Comparison of ENCODE assay signal across 13 cellular contexts in genomic region chr11:68041617-68042218, GRCh38. TPM values are rescaled to one million over a fixed set of nuclear protein-coding genes. Genes with fewer than 3 reads are reported as not detected.
DNase-seq lines count a peak whose midpoint lies in the region; ATAC-seq, FAIRE-seq and TF ChIP-seq lines count a peak whose summit lies in the region.
"Had no signal": no experiment of that assay in that cellular context is flagged by ENCODE, and none has a peak within 500 bp of the region (broad histone marks: within the 10 kb centered on the region; RNA-seq: fewer than 3 reads in every experiment).

No MANE protein-coding gene starts in this region.

- H3K27me3 ChIP-seq in HepG2 (ENCODE audit: control insufficient read depth in 1 of 2, insufficient read depth in 2 of 2, low read length in 2 of 2) (no peaks in the 10 kb centered on the region), tibial nerve (no peaks in the 10 kb centered on the region)
- H3K27me3 ChIP-seq: hepatocyte had no signal

- TF ChIP-seq CTCF in WTC11 (IDR thresholded peaks at IDR 0.05): no peak
- no peak for TF ChIP-seq CTCF in HepG2 (CRISPR knock-in tag; IDR thresholded peaks at IDR 0.05)
- TF ChIP-seq CTCF in tibial nerve (IDR thresholded peaks at IDR 0.05): no peak

- 98% methylated on average over 12 of the region's 12 CpGs for WGBS in HepG2 (ENCODE audit: low lambda C conversion rate)
- 78 to 81% methylated on average over 12 of the region's 12 CpGs for WGBS in tibial nerve, 2 donors

- H3K4me3 ChIP-seq in HepG2 (replicated peaks in 1 of 3; ENCODE audit: insufficient read depth in 1 of 3, low read depth in 2 of 3, low read length in 3 of 3) (no peak overlapping the region), tibial nerve (no peak overlapping the region)
- H3K4me3 ChIP-seq: hepatocyte had no signal

- intact Hi-C loops in HepG2 (cut with micrococcal nuclease; ENCODE audit: unreplicated experiment): no loop called here

- no peak for FAIRE-seq in HepG2 (lab: Jason Lieb, UNC)
- FAIRE-seq: G401.6 had no signal

- H3K27ac Mint-ChIP-seq in activated T-cell treated with anti-CD3 and anti-CD28 coated beads, Interleukin-2, amount 50 U/mL, for 24 hours: peak overlapping the region; percentile 79
- H3K27ac Mint-ChIP-seq in WTC11: peak overlapping the region; percentile 96

- in situ Hi-C loops in HepG2 (cut with HindIII; ENCODE audit: extremely low pct_ligation_motif_present, low pct_unique_long_range_greater_than_20kb): no loop called here

- no peaks in the 10 kb centered on the region for H4K20me1 ChIP-seq in HepG2 (ENCODE audit: insufficient read depth, low read length)

- peak overlapping the region; percentile 88 for H3K4me3 Mint-ChIP-seq in activated T-cell treated with anti-CD3 and anti-CD28 coated beads, Interleukin-2, amount 50 U/mL, for 24 hours
- no peak overlapping the region for H3K4me3 Mint-ChIP-seq in WTC11

- POLR2A ChIA-PET in WTC11 (lab: Charles Lee): interaction anchor here (0.6 kb wide), 1 partner anchor 55 kb away, joined by 3 read pairs; no protein-coding TSS in a partner anchor
- POLR2A ChIA-PET in HepG2 (lab: Yijun Ruan, JAX): interaction anchor here (0.9 to 2.3 kb wide), 2 partner anchors 10 to 18 kb away, joined by 3 to 6 read pairs; no protein-coding TSS in a partner anchor

- no peak for DNase-seq in activated T-cell treated with anti-CD3 and anti-CD28 coated beads, Interleukin-2, amount 50 U/mL, for 24 hours
- DNase-seq in activated T-cell treated with anti-CD3 and anti-CD28 coated beads, Interleukin-2, amount 50 U/mL, for 1 hour: no peak
- DNase-seq in WTC11 (ENCODE audit: low spot score): no peak
- DNase-seq in HepG2 (ENCODE audit: low spot score): no peak
- no peak for DNase-seq in tibial nerve (ENCODE audit: low spot score in 2 of 2)
- DNase-seq in NCI-H146 treated with DMSO at 0.1 percent for 48 hours (lab: John Stamatoyannopoulos, UW; ENCODE audit: unreplicated experiment): no peak
- no peak for DNase-seq in NCI-H2227 treated with DMSO at 0.1 percent for 48 hours (lab: John Stamatoyannopoulos, UW)
- DNase-seq: effector memory CD8-positive, alpha-beta T cell had no signal

- H3K27me3 Mint-ChIP-seq in activated T-cell treated with anti-CD3 and anti-CD28 coated beads, Interleukin-2, amount 50 U/mL, for 24 hours: no peaks in the 10 kb centered on the region
- H3K27me3 Mint-ChIP-seq in WTC11 (ENCODE audit: low read depth): no peaks in the 10 kb centered on the region
- H3K27me3 Mint-ChIP-seq: effector memory CD8-positive, alpha-beta T cell had no signal

- no TSS peak for BruUV-seq in HepG2 (replicated peaks; lab: Mats Ljungman, UMichigan)

- H2AFZ ChIP-seq in HepG2 (ENCODE audit: low read length): no peak overlapping the region
- H2AFZ ChIP-seq: hepatocyte had no signal

- H3K4me1 Mint-ChIP-seq in activated T-cell treated with anti-CD3 and anti-CD28 coated beads, Interleukin-2, amount 50 U/mL, for 24 hours (ENCODE audit: low read depth): peaks cover 29% of the 10 kb centered on the region
- peaks cover 15% of the 10 kb centered on the region for H3K4me1 Mint-ChIP-seq in WTC11

- peak overlapping the region; percentile 99; the same call in 1 of the 2 replicates for H3K4me2 ChIP-seq in HepG2 (ENCODE audit: low read depth, low read length)

- ATAC-seq in WTC11 (no peak), HepG2 (no peak), HG03571 (IDR thresholded peaks at IDR 0.05; ENCODE audit: unreplicated experiment) (no peak)
- ATAC-seq: effector memory CD8-positive, alpha-beta T cell; Panc1; right cardiac atrium had no signal

- CTCF ChIA-PET in WTC11 (lab: Charles Lee) (interaction anchor here (0.9 to 2.0 kb wide), 8 partner anchors 9 to 216 kb away, joined by 3 to 8 read pairs (median 4); no protein-coding TSS in a partner anchor), HepG2 (lab: Yijun Ruan, JAX; ENCODE audit: low intra/inter-chr PET ratio, low total read pairs) (no interaction called here)

- TF ChIP-seq RAD21 in HepG2 (CRISPR knock-in tag; IDR thresholded peaks at IDR 0.05): no peak

- H3K9me3 Mint-ChIP-seq in activated T-cell treated with anti-CD3 and anti-CD28 coated beads, Interleukin-2, amount 50 U/mL, for 24 hours: no peaks in the 10 kb centered on the region
- no peaks in the 10 kb centered on the region for H3K9me3 Mint-ChIP-seq in WTC11
- H3K9me3 Mint-ChIP-seq: effector memory CD8-positive, alpha-beta T cell had no signal

- H3K9me3 ChIP-seq in HepG2 (ENCODE audit: low read length) (no peaks in the 10 kb centered on the region), tibial nerve (no peaks in the 10 kb centered on the region)

- TF ChIP-seq EP300 in HepG2 (IDR thresholded peaks at IDR 0.05; ENCODE audit: low read depth in 2 of 2, low read length in 2 of 2): no peak
- TF ChIP-seq EP300 in HepG2 (CRISPR knock-in tag; IDR thresholded peaks at IDR 0.05; ENCODE audit: borderline replicate concordance): no peak
- TF ChIP-seq EP300 in tibial nerve (IDR thresholded peaks at IDR 0.05): no peak

- H3K27ac ChIP-seq in HepG2 (ENCODE audit: extremely low read length, insufficient read depth, low read length): no peak overlapping the region
- peak overlapping the region in 3 of 4 donors; percentile 94 for H3K27ac ChIP-seq in tibial nerve
- H3K27ac ChIP-seq: hepatocyte had no signal

- TF ChIP-seq POLR2A in HepG2 (IDR thresholded peaks at IDR 0.05; ENCODE audit: insufficient read depth in 1 of 2, low read depth in 2 of 2, low read length in 2 of 2): no peak
- no peak for TF ChIP-seq POLR2A in tibial nerve (IDR thresholded peaks at IDR 0.05)

- peaks cover 27% of the 10 kb centered on the region for H3K4me1 ChIP-seq in HepG2 (ENCODE audit: insufficient read depth, low read length)
- peaks cover 0 to 68% (median 39%) of the 10 kb centered on the region in 4 donors for H3K4me1 ChIP-seq in tibial nerve

- H3K79me2 ChIP-seq in HepG2 (ENCODE audit: insufficient read depth, low read length): peaks cover 17% of the 10 kb centered on the region

- H3K9ac ChIP-seq in HepG2 (ENCODE audit: insufficient read depth, low read depth, low read length): peak overlapping the region; percentile 92; the same call in 1 of the 2 replicates

- H3K36me3 Mint-ChIP-seq in activated T-cell treated with anti-CD3 and anti-CD28 coated beads, Interleukin-2, amount 50 U/mL, for 24 hours (ENCODE audit: low read depth): peaks cover 48% of the 10 kb centered on the region
- no peaks in the 10 kb centered on the region for H3K36me3 Mint-ChIP-seq in WTC11

- H3K36me3 ChIP-seq in HepG2 (replicated peaks in 1 of 2; ENCODE audit: control insufficient read depth in 1 of 2, insufficient read depth in 2 of 2, low read length in 2 of 2) (peaks cover 2 to 16% of the 10 kb centered on the region in 2 experiments; a peak in 4 of 5 replicates), tibial nerve (peaks cover 0 to 50% (median 2%) of the 10 kb centered on the region in 3 donors)

RNA-seq across cellular contexts. Expression of gene TCIRG1, which starts 2.9 kb away (rescaled TPM):
- total RNA-seq in WTC11 (2021) (50.7 to 51.7 TPM (median 51.1 TPM) in 3 replicates), HepG2 (2016; rRNA removed; fragmentation: Illumina TruSeq; extraction: Trizol) (9.9 and 48.0 TPM in 2 replicates), tibial nerve (100 to 1,000 TPM; 142 to 439 (median 183) TPM)
- total RNA-seq in HepG2 (2016; cell fraction: cytosol; rRNA removed; fragmentation: Illumina TruSeq; extraction: Trizol; ENCODE audit: low read depth): 10.6 and 10.9 TPM in 2 replicates
- total RNA-seq in HepG2 (2016; cell fraction: insoluble cytoplasmic fraction; rRNA removed; fragmentation: Illumina TruSeq; extraction: Trizol): 7.6 and 52.5 TPM in 2 replicates
- 8.3 and 8.4 TPM in 2 replicates for total RNA-seq in HepG2 (2016; cell fraction: membrane; rRNA removed; fragmentation: Illumina TruSeq; extraction: Trizol)
- 57.2 and 73.6 TPM in 2 replicates for total RNA-seq in HepG2 (2016; cell fraction: nucleus; rRNA removed; fragmentation: Illumina TruSeq; extraction: Trizol)
- 69.6 and 97.2 TPM in 2 replicates for polyA plus RNA-seq in HepG2 (2011; rRNA removed)
- polyA plus RNA-seq in HepG2 (2011; cell fraction: cytosol; rRNA removed): 25.1 and 41.9 TPM in 2 replicates
- 1,399 and 1,906 TPM in 2 replicates for polyA plus RNA-seq in HepG2 (2011; cell fraction: nucleus; rRNA removed)
- polyA plus RNA-seq in HepG2 (2012): 23.6 and 37.0 TPM in 2 replicates
- polyA plus RNA-seq in HepG2 (2016; cell fraction: cytosol; fragmentation: Illumina TruSeq; extraction: Trizol; ENCODE audit: low read depth): 3.6 and 4.6 TPM in 2 replicates
- 7.3 and 10.3 TPM in 2 replicates for polyA plus RNA-seq in HepG2 (2016; cell fraction: insoluble cytoplasmic fraction; fragmentation: Illumina TruSeq; extraction: Trizol; ENCODE audit: low read depth)
- polyA plus RNA-seq in HepG2 (2016; cell fraction: membrane; fragmentation: Illumina TruSeq; extraction: Trizol; ENCODE audit: low read depth): 5.5 and 6.6 TPM in 2 replicates
- 176 and 189 TPM in 2 replicates for polyA plus RNA-seq in HepG2 (2016; cell fraction: nucleus; fragmentation: Illumina TruSeq; extraction: Trizol; ENCODE audit: insufficient read depth, low read depth)
- 49.2 and 98.2 TPM in 2 replicates for polyA minus RNA-seq in HepG2 (2011; rRNA and poly(A)+ RNA removed; ENCODE audit: low replicate concordance)
- polyA minus RNA-seq in HepG2 (2011; cell fraction: cytosol; rRNA and poly(A)+ RNA removed): 22.7 and 28.6 TPM in 2 replicates
- 100 and 121 TPM in 2 replicates for polyA minus RNA-seq in HepG2 (2011; cell fraction: nucleus; rRNA and poly(A)+ RNA removed)

RNA-seq across cellular contexts. Expression of gene NDUFS8, which starts 11.2 kb away (rescaled TPM):
- total RNA-seq in WTC11 (2021) (221 to 247 TPM (median 240 TPM) in 3 replicates), HepG2 (2016; rRNA removed; fragmentation: Illumina TruSeq; extraction: Trizol) (120 and 158 TPM in 2 replicates), tibial nerve (100 to 1,000 TPM; 143 to 205 (median 180) TPM)
- 120 and 122 TPM in 2 replicates for total RNA-seq in HepG2 (2016; cell fraction: cytosol; rRNA removed; fragmentation: Illumina TruSeq; extraction: Trizol; ENCODE audit: low read depth)
- 111 and 153 TPM in 2 replicates for total RNA-seq in HepG2 (2016; cell fraction: insoluble cytoplasmic fraction; rRNA removed; fragmentation: Illumina TruSeq; extraction: Trizol)
- total RNA-seq in HepG2 (2016; cell fraction: membrane; rRNA removed; fragmentation: Illumina TruSeq; extraction: Trizol): 119 and 125 TPM in 2 replicates
- total RNA-seq in HepG2 (2016; cell fraction: nucleus; rRNA removed; fragmentation: Illumina TruSeq; extraction: Trizol): 68.1 and 87.4 TPM in 2 replicates
- 96.7 and 101 TPM in 2 replicates for polyA plus RNA-seq in HepG2 (2011; rRNA removed)
- polyA plus RNA-seq in HepG2 (2011; cell fraction: cytosol; rRNA removed): 77.4 and 163 TPM in 2 replicates
- 142 and 151 TPM in 2 replicates for polyA plus RNA-seq in HepG2 (2011; cell fraction: nucleus; rRNA removed)
- 65.2 and 96.9 TPM in 2 replicates for polyA plus RNA-seq in HepG2 (2012)
- polyA plus RNA-seq in HepG2 (2016; cell fraction: cytosol; fragmentation: Illumina TruSeq; extraction: Trizol; ENCODE audit: low read depth): 109 and 135 TPM in 2 replicates
- polyA plus RNA-seq in HepG2 (2016; cell fraction: insoluble cytoplasmic fraction; fragmentation: Illumina TruSeq; extraction: Trizol; ENCODE audit: low read depth): 108 and 124 TPM in 2 replicates
- polyA plus RNA-seq in HepG2 (2016; cell fraction: membrane; fragmentation: Illumina TruSeq; extraction: Trizol; ENCODE audit: low read depth): 110 and 125 TPM in 2 replicates
- 158 and 161 TPM in 2 replicates for polyA plus RNA-seq in HepG2 (2016; cell fraction: nucleus; fragmentation: Illumina TruSeq; extraction: Trizol; ENCODE audit: insufficient read depth, low read depth)
- polyA minus RNA-seq in HepG2 (2011; rRNA and poly(A)+ RNA removed; ENCODE audit: low replicate concordance): 172 and 212 TPM in 2 replicates
- 66.2 and 72.5 TPM in 2 replicates for polyA minus RNA-seq in HepG2 (2011; cell fraction: cytosol; rRNA and poly(A)+ RNA removed)
- 33.6 and 40.9 TPM in 2 replicates for polyA minus RNA-seq in HepG2 (2011; cell fraction: nucleus; rRNA and poly(A)+ RNA removed)

RNA-seq across cellular contexts. Expression of gene ALDH3B1, which starts 31.6 kb away (rescaled TPM):
- total RNA-seq in WTC11 (2021) (0.30 to 0.53 TPM (median 0.46 TPM) in 3 replicates), HepG2 (2016; rRNA removed; fragmentation: Illumina TruSeq; extraction: Trizol) (4.0 and 4.5 TPM in 2 replicates), tibial nerve (100 to 1,000 TPM in 1 of 4 donors, 10 to 100 TPM in 3; 80.4 to 137 (median 91.8) TPM)
- total RNA-seq in HepG2 (2016; cell fraction: cytosol; rRNA removed; fragmentation: Illumina TruSeq; extraction: Trizol; ENCODE audit: low read depth): 0.62 and 0.91 TPM in 2 replicates
- 4.3 and 4.5 TPM in 2 replicates for total RNA-seq in HepG2 (2016; cell fraction: insoluble cytoplasmic fraction; rRNA removed; fragmentation: Illumina TruSeq; extraction: Trizol)
- 2.2 and 2.4 TPM in 2 replicates for total RNA-seq in HepG2 (2016; cell fraction: membrane; rRNA removed; fragmentation: Illumina TruSeq; extraction: Trizol)
- 1.6 and 2.1 TPM in 2 replicates for total RNA-seq in HepG2 (2016; cell fraction: nucleus; rRNA removed; fragmentation: Illumina TruSeq; extraction: Trizol)
- 5.1 and 6.7 TPM in 2 replicates for polyA plus RNA-seq in HepG2 (2011; rRNA removed)
- polyA plus RNA-seq in HepG2 (2011; cell fraction: cytosol; rRNA removed): 2.8 and 5.9 TPM in 2 replicates
- polyA plus RNA-seq in HepG2 (2011; cell fraction: nucleus; rRNA removed): 5.1 and 6.8 TPM in 2 replicates
- polyA plus RNA-seq in HepG2 (2012): 2.1 and 3.2 TPM in 2 replicates
- polyA plus RNA-seq in HepG2 (2016; cell fraction: cytosol; fragmentation: Illumina TruSeq; extraction: Trizol; ENCODE audit: low read depth): 0.81 and 0.85 TPM in 2 replicates
- 4.5 and 4.7 TPM in 2 replicates for polyA plus RNA-seq in HepG2 (2016; cell fraction: insoluble cytoplasmic fraction; fragmentation: Illumina TruSeq; extraction: Trizol; ENCODE audit: low read depth)
- 1.9 and 2.1 TPM in 2 replicates for polyA plus RNA-seq in HepG2 (2016; cell fraction: membrane; fragmentation: Illumina TruSeq; extraction: Trizol; ENCODE audit: low read depth)
- 4.1 and 4.6 TPM in 2 replicates for polyA plus RNA-seq in HepG2 (2016; cell fraction: nucleus; fragmentation: Illumina TruSeq; extraction: Trizol; ENCODE audit: insufficient read depth, low read depth)
- polyA minus RNA-seq in HepG2 (2011; rRNA and poly(A)+ RNA removed; ENCODE audit: low replicate concordance): 7.3 and 37.4 TPM in 2 replicates
- 2.2 and 3.3 TPM in 2 replicates for polyA minus RNA-seq in HepG2 (2011; cell fraction: cytosol; rRNA and poly(A)+ RNA removed)
- polyA minus RNA-seq in HepG2 (2011; cell fraction: nucleus; rRNA and poly(A)+ RNA removed): 1.6 and 3.1 TPM in 2 replicates

RNA-seq across cellular contexts. Expression of gene UNC93B1, which starts 37.8 kb away (rescaled TPM):
- total RNA-seq in WTC11 (2021) (27.7 to 29.7 TPM (median 27.9 TPM) in 3 replicates), HepG2 (2016; rRNA removed; fragmentation: Illumina TruSeq; extraction: Trizol) (2.3 and 8.8 TPM in 2 replicates), tibial nerve (10 to 100 TPM; 43.5 to 75.9 (median 44.2) TPM)
- total RNA-seq in HepG2 (2016; cell fraction: cytosol; rRNA removed; fragmentation: Illumina TruSeq; extraction: Trizol; ENCODE audit: low read depth): 3.9 and 4.4 TPM in 2 replicates
- 2.9 and 9.2 TPM in 2 replicates for total RNA-seq in HepG2 (2016; cell fraction: insoluble cytoplasmic fraction; rRNA removed; fragmentation: Illumina TruSeq; extraction: Trizol)
- total RNA-seq in HepG2 (2016; cell fraction: membrane; rRNA removed; fragmentation: Illumina TruSeq; extraction: Trizol): 4.6 and 5.3 TPM in 2 replicates
- total RNA-seq in HepG2 (2016; cell fraction: nucleus; rRNA removed; fragmentation: Illumina TruSeq; extraction: Trizol): 10.8 and 10.9 TPM in 2 replicates
- polyA plus RNA-seq in HepG2 (2011; rRNA removed): 18.9 and 25.3 TPM in 2 replicates
- polyA plus RNA-seq in HepG2 (2011; cell fraction: cytosol; rRNA removed): 14.1 and 18.0 TPM in 2 replicates
- polyA plus RNA-seq in HepG2 (2011; cell fraction: nucleus; rRNA removed): 71.1 and 107 TPM in 2 replicates
- polyA plus RNA-seq in HepG2 (2012): 8.1 and 8.5 TPM in 2 replicates
- polyA plus RNA-seq in HepG2 (2016; cell fraction: cytosol; fragmentation: Illumina TruSeq; extraction: Trizol; ENCODE audit: low read depth): 1.5 and 2.4 TPM in 2 replicates
- polyA plus RNA-seq in HepG2 (2016; cell fraction: insoluble cytoplasmic fraction; fragmentation: Illumina TruSeq; extraction: Trizol; ENCODE audit: low read depth): 2.4 and 2.7 TPM in 2 replicates
- 3.0 and 3.2 TPM in 2 replicates for polyA plus RNA-seq in HepG2 (2016; cell fraction: membrane; fragmentation: Illumina TruSeq; extraction: Trizol; ENCODE audit: low read depth)
- 17.9 and 19.5 TPM in 2 replicates for polyA plus RNA-seq in HepG2 (2016; cell fraction: nucleus; fragmentation: Illumina TruSeq; extraction: Trizol; ENCODE audit: insufficient read depth, low read depth)
- 56.7 and 87.2 TPM in 2 replicates for polyA minus RNA-seq in HepG2 (2011; rRNA and poly(A)+ RNA removed; ENCODE audit: low replicate concordance)
- polyA minus RNA-seq in HepG2 (2011; cell fraction: cytosol; rRNA and poly(A)+ RNA removed): 10.2 and 12.8 TPM in 2 replicates
- polyA minus RNA-seq in HepG2 (2011; cell fraction: nucleus; rRNA and poly(A)+ RNA removed): 7.0 and 9.1 TPM in 2 replicates

Comparison
In these comparisons a context has a peak if more than half of its experiments do, and no peak if none do; other contexts are left out.
1. RNA of gene ALDH3B1, which starts 31.6 kb away (total RNA-seq): 80.4 to 137 TPM in tibial nerve; 0.62 to 4.5 TPM in HepG2 and 0.30 to 0.53 TPM in WTC11; every median in the first group is over 10 times any median in the second.